ENCODE assay signal across 18 cellular contexts in the genomic region with DNA sequence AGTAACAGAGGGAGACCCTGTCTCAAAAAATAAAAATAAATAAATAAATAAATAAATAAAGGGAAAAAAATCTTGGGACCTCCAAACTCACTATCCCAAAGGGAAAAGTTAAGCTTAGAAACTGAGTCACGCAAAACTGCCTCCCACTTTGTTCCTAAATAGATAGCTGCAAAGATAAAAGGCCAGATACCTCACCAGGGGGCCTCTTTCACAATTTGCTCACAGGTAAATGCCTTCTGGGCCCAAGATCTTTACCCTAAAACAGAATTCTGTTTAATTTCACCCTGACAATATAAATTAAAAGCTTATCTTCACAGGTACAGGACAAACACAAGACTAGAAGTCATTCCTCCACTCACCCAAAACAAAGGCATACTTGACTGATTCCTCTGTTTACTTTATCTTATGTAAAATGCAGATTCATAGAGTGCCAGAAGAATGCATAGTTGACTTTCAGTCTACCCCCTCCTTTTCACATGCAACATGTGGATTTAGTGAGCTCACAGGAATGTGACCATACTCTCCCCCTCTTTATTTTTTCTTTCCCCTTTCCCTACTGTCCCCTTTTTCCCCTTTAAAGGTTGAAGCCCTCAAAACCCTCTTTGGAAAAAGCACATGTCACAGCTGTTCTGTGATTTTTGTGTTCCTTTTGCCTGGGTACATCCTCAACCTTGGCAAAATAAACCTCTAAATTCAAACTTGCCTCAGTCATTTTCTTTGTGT. TPM values are rescaled to one million over a fixed set of nuclear protein-coding genes. Genes with fewer than 3 reads are reported as not detected.
DNase-seq lines count a peak whose midpoint lies in the region; ATAC-seq and TF ChIP-seq lines count a peak whose summit lies in the region.
"Had no signal": no experiment of that assay in that cellular context is flagged by ENCODE, and none has a peak within 500 bp of the region (broad histone marks: within the 10 kb centered on the region; RNA-seq: fewer than 3 reads in every experiment).

No MANE protein-coding gene starts in this region.

- H2AK5ac ChIP-seq in IMR-90 (ENCODE audit: low read depth, low read length) = no peak overlapping the region

- peaks cover 21% of the 10 kb centered on the region; the same call in 1 of the 2 replicates for H4K20me1 ChIP-seq in IMR-90 (ENCODE audit: insufficient read depth, low read length)

- 0 out of 2 replicates have a peak overlapping the region, but pooled peaks have one; percentile 41 for H3K4ac ChIP-seq in IMR-90 (ENCODE audit: low read depth, low read length)

- no peak overlapping the region for H4K8ac ChIP-seq in IMR-90 (ENCODE audit: low read depth in 2 of 2, low read length in 2 of 2)

- TF ChIP-seq CTCF in IMR-90 (conservative IDR thresholded peaks at IDR 0.05; ENCODE audit: low read depth, low read length) (no peak), epithelial cell of esophagus (IDR thresholded peaks at IDR 0.05; ENCODE audit: insufficient read depth, low read depth, low read length, missing control alignments) (no peak), nephron progenitor cell (IDR thresholded peaks at IDR 0.05) (no peak)

- no peak overlapping the region for H2BK120ac ChIP-seq in IMR-90 (ENCODE audit: low read depth, low read length)

- no peak overlapping the region for H4K91ac ChIP-seq in IMR-90 (ENCODE audit: insufficient read depth, low read depth, low read length)

- no peaks in the 10 kb centered on the region for H3K27me3 ChIP-seq in IMR-90 (ENCODE audit: control insufficient read depth, insufficient read depth, low read length)
- H3K27me3 ChIP-seq: Peyer's patch had no signal

- H3K4me2 ChIP-seq in IMR-90 (ENCODE audit: low read depth, low read length) = peak overlapping the region; percentile 8; the same call in 1 of the 2 replicates

- no peak overlapping the region for H3K4me3 Mint-ChIP-seq in nephron progenitor cell
- H3K4me3 Mint-ChIP-seq: activated CD4-positive, alpha-beta memory T cell treated with anti-CD3 and anti-CD28 coated beads for 36 hours; activated T-cell treated with anti-CD3 and anti-CD28 coated beads, Interleukin-2, amount 50 U/mL, for 72 hours; HFFc6 had no signal

- POLR2A ChIA-PET in IMR-90 (lab: Charles Lee; ENCODE audit: unreplicated experiment) = no interaction called here

- peak; percentile 75 for ATAC-seq in IMR-90 (ENCODE audit: low read depth)
- ATAC-seq in left cardiac atrium = no peak
- ATAC-seq: activated T-cell treated with anti-CD3 and anti-CD28 coated beads, Interleukin-2, amount 50 U/mL, for 72 hours had no signal

- peaks cover 18% of the 10 kb centered on the region for H3K4me1 Mint-ChIP-seq in nephron progenitor cell

- no peak for TF ChIP-seq RAD21 in IMR-90 (IDR thresholded peaks at IDR 0.05; ENCODE audit: low read length)

- CTCF ChIA-PET in IMR-90 (lab: Yijun Ruan, JAX) = interaction anchor here (1.8 kb wide), 1 partner anchor 14 kb away, joined by 7 read pairs; no protein-coding TSS in a partner anchor

- no peak overlapping the region for H3K23ac ChIP-seq in IMR-90 (ENCODE audit: low read depth, low read length)

- TF ChIP-seq POLR2A in IMR-90 (IDR thresholded peaks at IDR 0.05; ENCODE audit: low read depth, low read length) = no peak

- in situ Hi-C loops in Caki2 (cut with HindIII; ENCODE audit: low pct_unique_long_range_greater_than_20kb, low sequenced_read_pairs) = no loop called here
- in situ Hi-C loops in IMR-90 (cut with MboI; ENCODE audit: low sequenced_read_pairs) = no loop called here

- H3K4me1 ChIP-seq in IMR-90 (ENCODE audit: control insufficient read depth, insufficient read depth, low read length) = peaks cover 7% of the 10 kb centered on the region
- H3K4me1 ChIP-seq: Peyer's patch had no signal

- peaks cover 15 to 34% of the 10 kb centered on the region in 2 experiments for H3K79me1 ChIP-seq in IMR-90 (ENCODE audit: low read depth in 1 of 2, low read length in 2 of 2)

- no peak overlapping the region for H2BK20ac ChIP-seq in IMR-90 (ENCODE audit: low read depth, low read length)

- no peaks in the 10 kb centered on the region for H3K27me3 Mint-ChIP-seq in nephron progenitor cell (ENCODE audit: low read depth, poor library complexity)
- H3K27me3 Mint-ChIP-seq: activated CD4-positive, alpha-beta memory T cell treated with anti-CD3 and anti-CD28 coated beads for 36 hours had no signal

- no peaks in the 10 kb centered on the region for H3K9me3 Mint-ChIP-seq in nephron progenitor cell
- H3K9me3 Mint-ChIP-seq: activated CD4-positive, alpha-beta memory T cell treated with anti-CD3 and anti-CD28 coated beads for 36 hours; activated T-cell treated with anti-CD3 and anti-CD28 coated beads, Interleukin-2, amount 50 U/mL, for 72 hours; HFFc6 had no signal

- H3K4me3 ChIP-seq in IMR-90 (ENCODE audit: insufficient read depth, low read depth, low read length) = no peak overlapping the region
- H3K4me3 ChIP-seq in epithelial cell of esophagus (ENCODE audit: low read length) = no peak overlapping the region
- H3K4me3 ChIP-seq: Peyer's patch, thoracic aorta had no signal

- no peaks in the 10 kb centered on the region for H3K36me3 ChIP-seq in IMR-90 (ENCODE audit: control insufficient read depth, insufficient read depth, low read length)
- H3K36me3 ChIP-seq: Peyer's patch, thoracic aorta had no signal

- no peak overlapping the region for H3K27ac ChIP-seq in IMR-90 (ENCODE audit: insufficient read depth, low read length)
- H3K27ac ChIP-seq: Peyer's patch, thoracic aorta had no signal

- no peak overlapping the region for H3K9ac ChIP-seq in IMR-90 (ENCODE audit: low read depth, low read length)

- no peak overlapping the region for H2AFZ ChIP-seq in IMR-90 (replicated peaks; ENCODE audit: low read length, poor library complexity)

- DNase-seq in Caki2 (ENCODE audit: low read depth) (peak; percentile 32), IMR-90 (peak; percentile 57), epithelial cell of esophagus (ENCODE audit: low read depth) (peak; percentile 25), nephron progenitor cell (no peak), AG20443 (ENCODE audit: low spot score) (no peak), 8988T (no peak), left cardiac atrium (no peak), GDM1 (lab: John Stamatoyannopoulos, UW) (no peak)
- DNase-seq: activated CD4-positive, alpha-beta memory T cell treated with anti-CD3 and anti-CD28 coated beads for 36 hours; activated T-cell treated with anti-CD3 and anti-CD28 coated beads, Interleukin-2, amount 50 U/mL, for 72 hours; AML-193; HFFc6; NCI-H2171; NCI-H774; nucleus accumbens; Peyer's patch; stimulated activated CD4-positive, alpha-beta T cell treated with anti-CD3 and anti-CD28 coated beads, Interleukin-4, amount 100 ng/mL, for 24 hours had no signal

- no TSS peak for BruUV-seq in IMR-90 (replicated peaks; lab: Mats Ljungman, UMichigan)

- no peaks in the 10 kb centered on the region for H3K9me3 ChIP-seq in IMR-90 (ENCODE audit: control insufficient read depth, insufficient read depth, low read length)
- H3K9me3 ChIP-seq: Peyer's patch, thoracic aorta had no signal

- no peak overlapping the region for H2BK5ac ChIP-seq in IMR-90 (ENCODE audit: low read depth, low read length, poor library complexity, severe bottlenecking)

- H4K5ac ChIP-seq in IMR-90 (ENCODE audit: low read depth, low read length) = no peak overlapping the region

- H3K18ac ChIP-seq in IMR-90 (ENCODE audit: low read depth, low read length) = no peak overlapping the region

- no peak overlapping the region for H2AK9ac ChIP-seq in IMR-90 (replicated peaks; ENCODE audit: low read depth, low read length, poor library complexity)

- no peak overlapping the region for H3K56ac ChIP-seq in IMR-90 (ENCODE audit: extremely low read depth, insufficient read depth, low read length)

- H2BK15ac ChIP-seq in IMR-90 (ENCODE audit: low read depth, low read length) = no peak overlapping the region

- peaks cover 4% of the 10 kb centered on the region for H3K9me1 ChIP-seq in IMR-90 (ENCODE audit: insufficient read depth, low read length)

- H3K14ac ChIP-seq in IMR-90 (replicated peaks; ENCODE audit: low read depth, low read length) = 0 out of 2 replicates have a peak overlapping the region, but pooled peaks have one; percentile 57

- no CpG with 5 or more reads among the region's 1 CpG for WGBS in IMR-90 (ENCODE audit: extremely low coverage in 2 of 2, insufficient read length in 1 of 2), 2 experiments

- intact Hi-C loops in IMR-90 (cut with micrococcal nuclease) = no loop called here
- intact Hi-C loops in left cardiac atrium (cut with DNase I) = no loop called here

- peak overlapping the region; percentile 67 for H3K27ac Mint-ChIP-seq in nephron progenitor cell
- H3K27ac Mint-ChIP-seq: activated CD4-positive, alpha-beta memory T cell treated with anti-CD3 and anti-CD28 coated beads for 36 hours; activated T-cell treated with anti-CD3 and anti-CD28 coated beads, Interleukin-2, amount 50 U/mL, for 72 hours; HFFc6 had no signal

- dilution Hi-C loops in IMR-90 (cut with HindIII; ENCODE audit: low sequenced_read_pairs, unreplicated experiment) = no loop called here

- peaks cover 9% of the 10 kb centered on the region for H3K36me3 Mint-ChIP-seq in nephron progenitor cell (ENCODE audit: low read depth)
- H3K36me3 Mint-ChIP-seq: activated CD4-positive, alpha-beta memory T cell treated with anti-CD3 and anti-CD28 coated beads for 36 hours had no signal

TF ChIP-seq in IMR-90, 13 proteins besides CTCF, POLR2A, EP300 and RAD21:
- TF ChIP-seq BHLHE40 (IDR thresholded peaks at IDR 0.05; ENCODE audit: low read depth, low read length) = no peak; the same call in 1 of the 2 replicates

RNA-seq across cellular contexts. Expression of a gene that starts 23.4 kb away (rescaled TPM):
- total RNA-seq in Caki2 (2014; rRNA removed; shearing (Covaris generic); ENCODE audit: low replicate concordance) = 31.9 and 68.6 TPM in 2 replicates
- total RNA-seq in IMR-90 (2012; rRNA removed) = 37.8 and 42.3 TPM in 2 replicates
- polyA plus RNA-seq in IMR-90 (2012; rRNA removed) = 13.7 and 14.5 TPM in 2 replicates
- 5.0 TPM in 2 replicates for polyA plus RNA-seq in IMR-90 (2012; cell fraction: cytosol; rRNA removed)
- 7.6 and 32.0 TPM in 2 replicates for polyA plus RNA-seq in IMR-90 (2012; cell fraction: nucleus; rRNA removed; ENCODE audit: low replicate concordance)
- 10 to 100 TPM; 34.1 to 34.2 TPM for total RNA-seq in left cardiac atrium

Comparison
In these comparisons a context has a peak if more than half of its experiments do, and no peak if none do; other contexts are left out.
1. DNase-seq: peak in Caki2 (single experiment), IMR-90 (single experiment) and epithelial cell of esophagus (single experiment); none in nephron progenitor cell (single experiment), AG20443 (single experiment), 8988T (single experiment), left cardiac atrium (single experiment) and GDM1 (single experiment).